Comparison of ENCODE assay signal across 9 cellular contexts in genomic region chr19:7917292-7918061, GRCh38. TPM values are rescaled to one million over a fixed set of nuclear protein-coding genes. Genes with fewer than 3 reads are reported as not detected.
A peak's percentile ranks its signal among the peaks of the same experiment; 100 is the strongest.
DNase-seq lines count a peak whose midpoint lies in the region; ATAC-seq, FAIRE-seq and TF ChIP-seq lines count a peak whose summit lies in the region.
"Had no signal": no experiment of that assay in that cellular context is flagged by ENCODE, and none has a peak within 500 bp of the region (broad histone marks: within the 10 kb centered on the region; RNA-seq: fewer than 3 reads in every experiment).

No MANE protein-coding gene starts in this region.

- H3K27me3 ChIP-seq in gastrocnemius medialis = peaks cover 40 to 49% (median 46%) of the 10 kb centered on the region in 3 donors

- no peak overlapping the region for H3K27ac Mint-ChIP-seq in activated naive CD8-positive, alpha-beta T cell treated with anti-CD3 and anti-CD28 coated beads for 36 hours

- POLR2A ChIA-PET in A549 (lab: Yijun Ruan, JAX) = interaction anchor here (0.5 to 0.9 kb wide), 2 partner anchors 11 to 13 kb away, joined by 3 to 4 read pairs; partner anchors contain the start of gene MAP2K7

- peaks cover 51% of the 10 kb centered on the region for H3K27me3 Mint-ChIP-seq in activated naive CD8-positive, alpha-beta T cell treated with anti-CD3 and anti-CD28 coated beads for 36 hours

- in situ Hi-C loops in gastrocnemius medialis (cut with MboI; ENCODE audit: low sequenced_read_pairs in 4 of 4) = no loop called here

- intact Hi-C loops in left cardiac atrium (cut with DNase I) = no loop called here
- intact Hi-C loops in gastrocnemius medialis (cut with DNase I; ENCODE audit: low total_unique reads) = no loop called here

- TF ChIP-seq POLR2A in A549 (IDR thresholded peaks at IDR 0.05; ENCODE audit: low read length) (no peak), gastrocnemius medialis (IDR thresholded peaks at IDR 0.05) (no peak)

- no peak for TF ChIP-seq EP300 in A549 (IDR thresholded peaks at IDR 0.05)

- H3K9me3 ChIP-seq in A549 = no peaks in the 10 kb centered on the region
- no peaks in the 10 kb centered on the region for H3K9me3 ChIP-seq in gastrocnemius medialis

- peaks cover 26% of the 10 kb centered on the region for H3K4me1 Mint-ChIP-seq in activated naive CD8-positive, alpha-beta T cell treated with anti-CD3 and anti-CD28 coated beads for 36 hours

- H3K27ac ChIP-seq in A549 (peak overlapping the region; percentile 65 to 90; a peak in 4 of 6 replicates), gastrocnemius medialis (peak overlapping the region in 2 of 4 donors; percentile 43 to 92)

- TF ChIP-seq CTCF in A549 (IDR thresholded peaks at IDR 0.05) (peak; percentile 34), gastrocnemius medialis (IDR thresholded peaks at IDR 0.05 in 4 of 5, conservative IDR thresholded peaks at IDR 0.05 in 1 of 5) (peak in 4 of 5 experiments; percentile 19 to 52 (median 36))

- H3K4me3 ChIP-seq in A549 (peak overlapping the region; percentile 43), gastrocnemius medialis (peak overlapping the region in 3 of 4 donors; percentile 35 to 42 (median 39))

- ATAC-seq in A549 (peak; percentile 49 to 74), left cardiac atrium (peak; percentile 1 to 14), gastrocnemius medialis (no peak), GM18520 (IDR thresholded peaks at IDR 0.05; ENCODE audit: unreplicated experiment) (no peak)

- peak; percentile 61 to 65 for DNase-seq in A549 (ENCODE audit: low read depth in 1 of 2, low spot score in 1 of 2)
- DNase-seq in GM19238 (ENCODE audit: insufficient read length, low spot score) = peak; percentile 71
- DNase-seq in SHP77 treated with DMSO at 0.1 percent for 48 hours (lab: John Stamatoyannopoulos, UW) = peak; percentile 6
- peak; percentile 69 for DNase-seq in activated naive CD8-positive, alpha-beta T cell treated with anti-CD3 and anti-CD28 coated beads for 36 hours
- no peak for DNase-seq in left cardiac atrium
- no peak for DNase-seq in gastrocnemius medialis
- DNase-seq in superior temporal gyrus (ENCODE audit: extremely low spot score) = no peak

- CTCF ChIA-PET in A549 (lab: Yijun Ruan, JAX) = interaction anchor here (0.7 to 2.4 kb wide), 14 partner anchors 9 to 336 kb away, joined by 3 to 14 read pairs (median 4); partner anchors contain the start of genes MAP2K7 and TIMM44

- FAIRE-seq in A549 (lab: Jason Lieb, UNC) = no peak

- no peaks in the 10 kb centered on the region for H3K9me3 Mint-ChIP-seq in activated naive CD8-positive, alpha-beta T cell treated with anti-CD3 and anti-CD28 coated beads for 36 hours

- TF ChIP-seq RAD21 in A549 (conservative IDR thresholded peaks at IDR 0.05 in 1 of 2, IDR thresholded peaks at IDR 0.05 in 1 of 2) = peak; percentile 33 to 35; a peak in 2 of 5 replicates

- H3K4me2 ChIP-seq in A549 = peak overlapping the region; percentile 87

- H3K4me1 ChIP-seq in A549 (peaks cover 19% of the 10 kb centered on the region), gastrocnemius medialis (peaks cover 21 to 38% of the 10 kb centered on the region in 2 donors)

- H3K4me3 Mint-ChIP-seq in activated naive CD8-positive, alpha-beta T cell treated with anti-CD3 and anti-CD28 coated beads for 36 hours = peak overlapping the region; percentile 73

- H3K36me3 Mint-ChIP-seq in activated naive CD8-positive, alpha-beta T cell treated with anti-CD3 and anti-CD28 coated beads for 36 hours = peaks cover 9% of the 10 kb centered on the region

- 25% methylated on average over 8 of the region's 70 CpGs for WGBS in A549 (ENCODE audit: missing lambda C conversion rate)

- H3K36me3 ChIP-seq in gastrocnemius medialis = peaks cover 0 to 13% of the 10 kb centered on the region in 2 donors

TF ChIP-seq in A549, 52 proteins besides CTCF, POLR2A, EP300 and RAD21:
- TF ChIP-seq MYC (IDR thresholded peaks at IDR 0.05; ENCODE audit: borderline replicate concordance, low read length) (no peak), NPAS2 (CRISPR knock-in tag; IDR thresholded peaks at IDR 0.05; ENCODE audit: borderline replicate concordance) (no peak), FOXS1 (CRISPR knock-in tag; IDR thresholded peaks at IDR 0.05) (no peak), RCOR1 (IDR thresholded peaks at IDR 0.05; ENCODE audit: low read depth, low read length) (no peak), FOSB (CRISPR knock-in tag; IDR thresholded peaks at IDR 0.05) (no peak), CHD4 (IDR thresholded peaks at IDR 0.05; ENCODE audit: borderline replicate concordance) (no peak)
- TF ChIP-seq, protein P1, sequence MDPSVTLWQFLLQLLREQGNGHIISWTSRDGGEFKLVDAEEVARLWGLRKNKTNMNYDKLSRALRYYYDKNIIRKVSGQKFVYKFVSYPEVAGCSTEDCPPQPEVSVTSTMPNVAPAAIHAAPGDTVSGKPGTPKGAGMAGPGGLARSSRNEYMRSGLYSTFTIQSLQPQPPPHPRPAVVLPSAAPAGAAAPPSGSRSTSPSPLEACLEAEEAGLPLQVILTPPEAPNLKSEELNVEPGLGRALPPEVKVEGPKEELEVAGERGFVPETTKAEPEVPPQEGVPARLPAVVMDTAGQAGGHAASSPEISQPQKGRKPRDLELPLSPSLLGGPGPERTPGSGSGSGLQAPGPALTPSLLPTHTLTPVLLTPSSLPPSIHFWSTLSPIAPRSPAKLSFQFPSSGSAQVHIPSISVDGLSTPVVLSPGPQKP (IDR thresholded peaks at IDR 0.05; ENCODE audit: low read depth, low read length) = no peak
- TF ChIP-seq, protein P2, sequence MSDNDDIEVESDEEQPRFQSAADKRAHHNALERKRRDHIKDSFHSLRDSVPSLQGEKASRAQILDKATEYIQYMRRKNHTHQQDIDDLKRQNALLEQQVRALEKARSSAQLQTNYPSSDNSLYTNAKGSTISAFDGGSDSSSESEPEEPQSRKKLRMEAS (IDR thresholded peaks at IDR 0.05) = peak; percentile 52; the same call in 1 of the 2 replicates

RNA-seq across cellular contexts. Expression of gene SNAPC2, which starts 2.7 kb away (rescaled TPM):
- 8.8 and 9.2 TPM in 2 replicates for polyA plus RNA-seq in A549 (2011; rRNA removed)
- 17.1 and 22.8 TPM in 2 replicates for polyA plus RNA-seq in A549 (2012; cell fraction: cytosol; rRNA removed)
- polyA plus RNA-seq in A549 (2012; cell fraction: nucleus; rRNA removed) = 20.9 and 24.4 TPM in 2 replicates
- 13.4 to 13.8 TPM (median 13.8 TPM) in 3 replicates for polyA plus RNA-seq in A549 (2017; fragmentation: RNase III; extraction: RNeasy Plus Mini Kit Qiagen cat#74134 plus additional on column Dnase treatment)
- polyA minus RNA-seq in A549 (2011; rRNA and poly(A)+ RNA removed) = 8.2 and 10.5 TPM in 2 replicates
- total RNA-seq in activated naive CD8-positive, alpha-beta T cell treated with anti-CD3 and anti-CD28 coated beads for 36 hours = 10 to 100 TPM; 14.4 to 14.8 TPM
- 10 to 100 TPM in 1 of 2 donors, 1 to 10 TPM in 1; 9.6 to 13.9 TPM for total RNA-seq in left cardiac atrium
- 10 to 100 TPM in 1 of 4 donors, 1 to 10 TPM in 3; 4.6 to 10.9 (median 7.1) TPM for total RNA-seq in gastrocnemius medialis

RNA-seq across cellular contexts. Expression of gene TGFBR3L, which starts 2.8 kb away (rescaled TPM):
- polyA plus RNA-seq in A549 (2011; rRNA removed) = 0.21 and 0.40 TPM in 2 replicates
- polyA plus RNA-seq in A549 (2012; cell fraction: cytosol; rRNA removed) = 1.2 and 2.0 TPM in 2 replicates
- 1.2 and 3.0 TPM in 2 replicates for polyA plus RNA-seq in A549 (2012; cell fraction: nucleus; rRNA removed)
- 0.70 to 1.4 TPM (median 1.2 TPM) in 3 replicates for polyA plus RNA-seq in A549 (2017; fragmentation: RNase III; extraction: RNeasy Plus Mini Kit Qiagen cat#74134 plus additional on column Dnase treatment)
- polyA minus RNA-seq in A549 (2011; rRNA and poly(A)+ RNA removed) = 0.39 TPM in 1 of 2 replicates, not detected in the other
- 1 to 10 TPM; 2.1 to 3.2 TPM for total RNA-seq in activated naive CD8-positive, alpha-beta T cell treated with anti-CD3 and anti-CD28 coated beads for 36 hours
- total RNA-seq in left cardiac atrium = 10 to 100 TPM in 1 of 2 donors, 1 to 10 TPM in 1; 9.7 to 13.6 TPM
- total RNA-seq in gastrocnemius medialis = 1 to 10 TPM in 2 of 4 donors, under 1 TPM in 1, not detected in 1; 0.62 to 2.6 (median 1.5) TPM

RNA-seq across cellular contexts. Expression of gene CTXN1, which starts 8.5 kb away (rescaled TPM):
- polyA plus RNA-seq in A549 (2011; rRNA removed) = 0.79 and 1.2 TPM in 2 replicates
- polyA plus RNA-seq in A549 (2012; cell fraction: cytosol; rRNA removed) = 10.8 and 16.5 TPM in 2 replicates
- polyA plus RNA-seq in A549 (2012; cell fraction: nucleus; rRNA removed) = 11.0 and 16.2 TPM in 2 replicates
- 7.9 to 10.7 TPM (median 9.9 TPM) in 3 replicates for polyA plus RNA-seq in A549 (2017; fragmentation: RNase III; extraction: RNeasy Plus Mini Kit Qiagen cat#74134 plus additional on column Dnase treatment)
- polyA minus RNA-seq in A549 (2011; rRNA and poly(A)+ RNA removed) = 0.33 and 0.78 TPM in 2 replicates
- under 1 TPM; 0.44 to 0.52 TPM for total RNA-seq in activated naive CD8-positive, alpha-beta T cell treated with anti-CD3 and anti-CD28 coated beads for 36 hours
- under 1 TPM; 0.91 to 0.97 TPM for total RNA-seq in left cardiac atrium
- total RNA-seq in gastrocnemius medialis = not detected
- total RNA-seq: mononuclear cell had no signal

RNA-seq across cellular contexts. Expression of gene MAP2K7, which starts 13.8 kb away (rescaled TPM):
- 5.5 TPM in 2 replicates for polyA plus RNA-seq in A549 (2011; rRNA removed)
- polyA plus RNA-seq in A549 (2012; cell fraction: cytosol; rRNA removed) = 9.3 and 12.9 TPM in 2 replicates
- polyA plus RNA-seq in A549 (2012; cell fraction: nucleus; rRNA removed) = 37.3 and 41.7 TPM in 2 replicates
- polyA plus RNA-seq in A549 (2017; fragmentation: RNase III; extraction: RNeasy Plus Mini Kit Qiagen cat#74134 plus additional on column Dnase treatment) = 17.4 to 19.4 TPM (median 19.3 TPM) in 3 replicates
- 6.1 and 9.4 TPM in 2 replicates for polyA minus RNA-seq in A549 (2011; rRNA and poly(A)+ RNA removed)
- 10 to 100 TPM; 31.8 to 32.4 TPM for total RNA-seq in activated naive CD8-positive, alpha-beta T cell treated with anti-CD3 and anti-CD28 coated beads for 36 hours
- 10 to 100 TPM; 24.3 to 25.8 TPM for total RNA-seq in left cardiac atrium
- 10 to 100 TPM; 17.7 to 41.7 (median 32.9) TPM for total RNA-seq in gastrocnemius medialis

RNA-seq across cellular contexts. Expression of gene TIMM44, which starts 26.0 kb away (rescaled TPM):
- polyA plus RNA-seq in A549 (2011; rRNA removed) (23.0 and 53.2 TPM in 2 replicates), A549 (2017; fragmentation: RNase III; extraction: RNeasy Plus Mini Kit Qiagen cat#74134 plus additional on column Dnase treatment) (29.7 to 37.9 TPM (median 33.4 TPM) in 3 replicates)
- polyA plus RNA-seq in A549 (2012; cell fraction: cytosol; rRNA removed) = 69.3 and 79.1 TPM in 2 replicates
- polyA plus RNA-seq in A549 (2012; cell fraction: nucleus; rRNA removed) = 132 and 180 TPM in 2 replicates
- polyA minus RNA-seq in A549 (2011; rRNA and poly(A)+ RNA removed) = 22.9 and 24.2 TPM in 2 replicates
- total RNA-seq in activated naive CD8-positive, alpha-beta T cell treated with anti-CD3 and anti-CD28 coated beads for 36 hours = 100 to 1,000 TPM; 125 to 136 TPM
- total RNA-seq in left cardiac atrium (10 to 100 TPM; 70.6 to 73.8 TPM), gastrocnemius medialis (100 to 1,000 TPM in 1 of 4 donors, 10 to 100 TPM in 3; 53.9 to 168 (median 94.1) TPM)

Comparison
In these comparisons a context has a peak if more than half of its experiments do, and no peak if none do; other contexts are left out.
1. ATAC-seq: peak in A549 (2 of 2) and left cardiac atrium (2 of 2); none in gastrocnemius medialis (0 of 2) and GM18520 (single experiment).
2. DNase-seq: peak in A549 (2 of 2), GM19238 (single experiment), SHP77 treated with DMSO at 0.1 percent for 48 hours (single experiment) and activated naive CD8-positive, alpha-beta T cell treated with anti-CD3 and anti-CD28 coated beads for 36 hours (single experiment); none in left cardiac atrium (single experiment), gastrocnemius medialis (0 of 2) and superior temporal gyrus (single experiment).